In genomic region chr6:168666170-168666569, GRCh38 we compare ENCODE assay signal across 19 cellular contexts.
DNase-seq lines count a peak whose midpoint lies in the region; ATAC-seq and TF ChIP-seq lines count a peak whose summit lies in the region.
"Had no signal": no experiment of that assay in that cellular context is flagged by ENCODE, and none has a peak within 500 bp of the region (broad histone marks: within the 10 kb centered on the region; RNA-seq: fewer than 3 reads in every experiment).

No MANE protein-coding gene starts in this region.

- no peak overlapping the region for H3K4me2 ChIP-seq in smooth muscle cell

- H3K27me3 ChIP-seq in smooth muscle cell (ENCODE audit: low read depth): peaks cover 5% of the 10 kb centered on the region
- H3K27me3 ChIP-seq: BE2C had no signal

- peaks cover 0 to 1% of the 10 kb centered on the region in 2 donors for H3K9me3 Mint-ChIP-seq in activated T-cell treated with anti-CD3 and anti-CD28 coated beads, Interleukin-2, amount 50 U/mL, for 72 hours

- no peaks in the 10 kb centered on the region for H3K9me3 ChIP-seq in smooth muscle cell (replicated peaks; ENCODE audit: low read depth)
- H3K9me3 ChIP-seq: BE2C had no signal

- no peaks in the 10 kb centered on the region for H3K79me2 ChIP-seq in smooth muscle cell (ENCODE audit: low read depth)

- no peaks in the 10 kb centered on the region for H3F3A ChIP-seq in smooth muscle cell (ENCODE audit: low read depth)

- H2AFZ ChIP-seq in smooth muscle cell (ENCODE audit: low read depth): no peak overlapping the region

- no peak overlapping the region for H3K4me3 Mint-ChIP-seq in activated T-cell treated with anti-CD3 and anti-CD28 coated beads, Interleukin-2, amount 50 U/mL, for 72 hours
- H3K4me3 Mint-ChIP-seq: HFFc6 had no signal

- H3K4me1 ChIP-seq in smooth muscle cell (ENCODE audit: low read depth): no peaks in the 10 kb centered on the region
- H3K4me1 ChIP-seq: BE2C had no signal

- H3K36me3 Mint-ChIP-seq in activated T-cell treated with anti-CD3 and anti-CD28 coated beads, Interleukin-2, amount 50 U/mL, for 72 hours (ENCODE audit: insufficient read depth in 2 of 2): no peaks in the 10 kb centered on the region

- no peaks in the 10 kb centered on the region for H4K20me1 ChIP-seq in smooth muscle cell (ENCODE audit: low read depth)

- no peak overlapping the region for H3K27ac Mint-ChIP-seq in activated T-cell treated with anti-CD3 and anti-CD28 coated beads, Interleukin-2, amount 50 U/mL, for 72 hours
- H3K27ac Mint-ChIP-seq: HFFc6 had no signal

- peak overlapping the region; percentile 77 for H3K27ac ChIP-seq in epithelial cell of prostate
- peak overlapping the region; percentile 44 for H3K27ac ChIP-seq in smooth muscle cell (ENCODE audit: low read depth)

- H3K36me3 ChIP-seq in smooth muscle cell (ENCODE audit: low read depth): no peaks in the 10 kb centered on the region
- H3K36me3 ChIP-seq: BE2C had no signal

- no peak for TF ChIP-seq CTCF in smooth muscle cell (IDR thresholded peaks at IDR 0.05; ENCODE audit: borderline replicate concordance, insufficient read depth, poor library complexity, severe bottlenecking)

- DNase-seq in HPDE6-E6E7 (ENCODE audit: extremely low spot score) (peak; percentile 59), epithelial cell of prostate (ENCODE audit: low read depth, low spot score) (no peak), kidney tubule cell (ENCODE audit: low spot score) (peak; percentile 67), smooth muscle cell (lab: John Stamatoyannopoulos, UW; ENCODE audit: unreplicated experiment) (no peak), activated T-cell treated with anti-CD3 and anti-CD28 coated beads for 4 hours (no peak), NCI-H1417 (lab: John Stamatoyannopoulos, UW) (no peak)
- no peak for DNase-seq in activated T-cell treated with anti-CD3 and anti-CD28 coated beads, Interleukin-2, amount 50 U/mL, for 72 hours
- DNase-seq: BE2C; DMS 273 treated with DMSO at 0.1 percent for 48 hours; DMS79 treated with DMSO at 0.1 percent for 48 hours; H7; HFFc6; KG1; NCI-H1105; NCI-H2029 treated with DMSO at 0.1 percent for 48 hours; NCI-H226; NCI-H510A treated with DMSO at 0.1 percent for 48 hours; NCI-H774; NK-92 treated with Interleukin-12 subunit alpha and Interleukin-12 subunit beta, amount 100 ng/mL, for 24 hours had no signal

- ATAC-seq in activated T-cell treated with anti-CD3 and anti-CD28 coated beads, Interleukin-2, amount 50 U/mL, for 72 hours (replicated peaks in 1 of 2): no peak

- H3K27me3 Mint-ChIP-seq in activated T-cell treated with anti-CD3 and anti-CD28 coated beads, Interleukin-2, amount 50 U/mL, for 72 hours (ENCODE audit: low read depth): peaks cover 7% of the 10 kb centered on the region

- H3K9ac ChIP-seq in smooth muscle cell (ENCODE audit: low read depth): no peak overlapping the region

- WGBS in smooth muscle cell (ENCODE audit: low lambda C conversion rate): 82% methylated on average over 3 of the region's 3 CpGs

- H3K4me3 ChIP-seq in smooth muscle cell: no peak overlapping the region

- no peaks in the 10 kb centered on the region for H3K4me1 Mint-ChIP-seq in activated T-cell treated with anti-CD3 and anti-CD28 coated beads, Interleukin-2, amount 50 U/mL, for 72 hours (ENCODE audit: low read depth)

Comparison
In these comparisons a context has a peak if more than half of its experiments do, and no peak if none do; other contexts are left out.
1. DNase-seq: peak in HPDE6-E6E7 (single experiment) and kidney tubule cell (single experiment); none in epithelial cell of prostate (single experiment), smooth muscle cell (single experiment), activated T-cell treated with anti-CD3 and anti-CD28 coated beads for 4 hours (single experiment), NCI-H1417 (0 of 3) and activated T-cell treated with anti-CD3 and anti-CD28 coated beads, Interleukin-2, amount 50 U/mL, for 72 hours (0 of 2).